Comparison of ENCODE assay signal across 1 cellular context in genomic region chr13:88153353-88153752, GRCh38.
TF ChIP-seq lines count a peak whose summit lies in the region.

No MANE protein-coding gene starts in this region.

TF ChIP-seq in SK-N-SH treated with all-trans-retinoic acid at 6 μM for 48 hours, 23 proteins besides CTCF, POLR2A, EP300 and RAD21 (continued from another document):
- TF ChIP-seq, protein P1, sequence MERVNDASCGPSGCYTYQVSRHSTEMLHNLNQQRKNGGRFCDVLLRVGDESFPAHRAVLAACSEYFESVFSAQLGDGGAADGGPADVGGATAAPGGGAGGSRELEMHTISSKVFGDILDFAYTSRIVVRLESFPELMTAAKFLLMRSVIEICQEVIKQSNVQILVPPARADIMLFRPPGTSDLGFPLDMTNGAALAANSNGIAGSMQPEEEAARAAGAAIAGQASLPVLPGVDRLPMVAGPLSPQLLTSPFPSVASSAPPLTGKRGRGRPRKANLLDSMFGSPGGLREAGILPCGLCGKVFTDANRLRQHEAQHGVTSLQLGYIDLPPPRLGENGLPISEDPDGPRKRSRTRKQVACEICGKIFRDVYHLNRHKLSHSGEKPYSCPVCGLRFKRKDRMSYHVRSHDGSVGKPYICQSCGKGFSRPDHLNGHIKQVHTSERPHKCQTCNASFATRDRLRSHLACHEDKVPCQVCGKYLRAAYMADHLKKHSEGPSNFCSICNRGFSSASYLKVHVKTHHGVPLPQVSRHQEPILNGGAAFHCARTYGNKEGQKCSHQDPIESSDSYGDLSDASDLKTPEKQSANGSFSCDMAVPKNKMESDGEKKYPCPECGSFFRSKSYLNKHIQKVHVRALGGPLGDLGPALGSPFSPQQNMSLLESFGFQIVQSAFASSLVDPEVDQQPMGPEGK (CRISPR knock-in tag; IDR thresholded peaks at IDR 0.05; ENCODE audit: borderline replicate concordance): no peak
- no peak for TF ChIP-seq RARB (CRISPR knock-in tag; IDR thresholded peaks at IDR 0.05)
- no peak for TF ChIP-seq TOX (CRISPR knock-in tag; IDR thresholded peaks at IDR 0.05; ENCODE audit: borderline replicate concordance)
- no peak for TF ChIP-seq SNAI2 (CRISPR knock-in tag; IDR thresholded peaks at IDR 0.05)
- TF ChIP-seq ZNF8 (CRISPR knock-in tag; IDR thresholded peaks at IDR 0.05): no peak
- TF ChIP-seq, protein P2, sequence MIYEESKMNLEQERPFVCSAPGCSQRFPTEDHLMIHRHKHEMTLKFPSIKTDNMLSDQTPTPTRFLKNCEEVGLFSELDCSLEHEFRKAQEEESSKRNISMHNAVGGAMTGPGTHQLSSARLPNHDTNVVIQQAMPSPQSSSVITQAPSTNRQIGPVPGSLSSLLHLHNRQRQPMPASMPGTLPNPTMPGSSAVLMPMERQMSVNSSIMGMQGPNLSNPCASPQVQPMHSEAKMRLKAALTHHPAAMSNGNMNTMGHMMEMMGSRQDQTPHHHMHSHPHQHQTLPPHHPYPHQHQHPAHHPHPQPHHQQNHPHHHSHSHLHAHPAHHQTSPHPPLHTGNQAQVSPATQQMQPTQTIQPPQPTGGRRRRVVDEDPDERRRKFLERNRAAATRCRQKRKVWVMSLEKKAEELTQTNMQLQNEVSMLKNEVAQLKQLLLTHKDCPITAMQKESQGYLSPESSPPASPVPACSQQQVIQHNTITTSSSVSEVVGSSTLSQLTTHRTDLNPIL (CRISPR knock-in tag; IDR thresholded peaks at IDR 0.05; ENCODE audit: low read depth): no peak
